12 cellular contexts compared by ENCODE assay signal in genomic region chr3:194112120-194113106, GRCh38. TPM values are rescaled to one million over a fixed set of nuclear protein-coding genes. Genes with fewer than 3 reads are reported as not detected.
DNase-seq lines count a peak whose midpoint lies in the region; ATAC-seq and TF ChIP-seq lines count a peak whose summit lies in the region.
"Had no signal": no experiment of that assay in that cellular context is flagged by ENCODE, and none has a peak within 500 bp of the region (broad histone marks: within the 10 kb centered on the region; RNA-seq: fewer than 3 reads in every experiment).

No MANE protein-coding gene starts in this region.

- peaks cover 12% of the 10 kb centered on the region for H3K27me3 Mint-ChIP-seq in MCF 10A (ENCODE audit: insufficient read depth, unreplicated experiment)
- peaks cover 54% of the 10 kb centered on the region for H3K27me3 Mint-ChIP-seq in chondrocyte (ENCODE audit: low read depth)
- peaks cover 2% of the 10 kb centered on the region for H3K27me3 Mint-ChIP-seq in glutamatergic neuron (ENCODE audit: unreplicated experiment)

- intact Hi-C loops in MCF 10A (cut with micrococcal nuclease) = no loop called here

- peaks cover 14 to 20% of the 10 kb centered on the region in 2 donors for H3K4me1 ChIP-seq in mucosa of rectum (ENCODE audit: control insufficient read depth in 2 of 2, insufficient read depth in 2 of 2, low read length in 2 of 2)

- H3K9me3 Mint-ChIP-seq in MCF 10A (ENCODE audit: unreplicated experiment) (no peaks in the 10 kb centered on the region), chondrocyte (ENCODE audit: low read depth) (no peaks in the 10 kb centered on the region), glutamatergic neuron (ENCODE audit: unreplicated experiment) (peaks cover 4% of the 10 kb centered on the region)

- H3K27ac ChIP-seq in mucosa of rectum (ENCODE audit: low read depth in 2 of 2, low read length in 2 of 2) = peak overlapping the region; percentile 63 to 67

- BruUV-seq in MCF 10A (replicated peaks; lab: Mats Ljungman, UMichigan) = no TSS peak

- H3K36me3 ChIP-seq in mucosa of rectum (ENCODE audit: control insufficient read depth in 2 of 2, insufficient read depth in 2 of 2, low read length in 2 of 2) = no peaks in the 10 kb centered on the region

- H3K27me3 ChIP-seq in mucosa of rectum (ENCODE audit: control insufficient read depth in 2 of 2, insufficient read depth in 2 of 2, low read length in 2 of 2) = no peaks in the 10 kb centered on the region

- TF ChIP-seq CTCF in MCF 10A (IDR thresholded peaks at IDR 0.05; ENCODE audit: unreplicated experiment) (no peak), chondrocyte (IDR thresholded peaks at IDR 0.05) (no peak), glutamatergic neuron (IDR thresholded peaks at IDR 0.05; ENCODE audit: partially characterized antibody, unreplicated experiment) (no peak)

- CTCF ChIA-PET in MCF 10A (lab: Yijun Ruan, JAX) = interaction anchor here (0.5 to 0.8 kb wide), 2 partner anchors 15 to 34 kb away, joined by 3 read pairs; no protein-coding TSS in a partner anchor

- no peaks in the 10 kb centered on the region for H3K36me3 Mint-ChIP-seq in MCF 10A (ENCODE audit: insufficient read depth, unreplicated experiment)
- H3K36me3 Mint-ChIP-seq in chondrocyte (ENCODE audit: low read depth) = no peaks in the 10 kb centered on the region
- H3K36me3 Mint-ChIP-seq in glutamatergic neuron (ENCODE audit: unreplicated experiment) = no peaks in the 10 kb centered on the region
- H3K36me3 Mint-ChIP-seq: CD4-positive, CD25-positive, alpha-beta regulatory T cell had no signal

- no peaks in the 10 kb centered on the region for H3K9me3 ChIP-seq in mucosa of rectum (ENCODE audit: control insufficient read depth in 2 of 2, low read length in 2 of 2)

- H3K27ac Mint-ChIP-seq in MCF 10A (ENCODE audit: low read depth, unreplicated experiment) = no peak overlapping the region
- no peak overlapping the region for H3K27ac Mint-ChIP-seq in chondrocyte (ENCODE audit: unreplicated experiment)
- H3K27ac Mint-ChIP-seq in glutamatergic neuron (ENCODE audit: unreplicated experiment) = no peak overlapping the region
- H3K27ac Mint-ChIP-seq: CD4-positive, CD25-positive, alpha-beta regulatory T cell had no signal

- H3K4me3 Mint-ChIP-seq in MCF 10A (ENCODE audit: unreplicated experiment) (no peak overlapping the region), chondrocyte (ENCODE audit: unreplicated experiment) (no peak overlapping the region), glutamatergic neuron (ENCODE audit: unreplicated experiment) (no peak overlapping the region)
- H3K4me3 Mint-ChIP-seq: CD4-positive, CD25-positive, alpha-beta regulatory T cell had no signal

- H3K4me1 Mint-ChIP-seq in MCF 10A (ENCODE audit: insufficient read depth, unreplicated experiment) (peaks cover 10% of the 10 kb centered on the region), chondrocyte (ENCODE audit: low read depth) (peaks cover 7% of the 10 kb centered on the region), glutamatergic neuron (ENCODE audit: low read depth, unreplicated experiment) (no peaks in the 10 kb centered on the region)
- H3K4me1 Mint-ChIP-seq: CD4-positive, CD25-positive, alpha-beta regulatory T cell had no signal

- POLR2A ChIA-PET in MCF 10A (lab: Yijun Ruan, JAX) = interaction anchor here (0.7 to 2.1 kb wide), 3 partner anchors 20 to 22 kb away, joined by 4 to 17 read pairs (median 4); no protein-coding TSS in a partner anchor

- H3K4me3 ChIP-seq in mucosa of rectum (ENCODE audit: low read length in 2 of 2) = peak overlapping the region in 1 of 2 donors; percentile 26

- DNase-seq in DMS53 treated with DMSO at 0.1 percent for 48 hours (lab: John Stamatoyannopoulos, UW; ENCODE audit: unreplicated experiment) (peak; percentile 95), NCI-H146 treated with DMSO at 0.1 percent for 48 hours (lab: John Stamatoyannopoulos, UW; ENCODE audit: unreplicated experiment) (peak; percentile 98), MCF 10A (ENCODE audit: unreplicated experiment) (peak; percentile 85), chondrocyte (ENCODE audit: low spot score) (no peak), glutamatergic neuron (no peak)
- DNase-seq: activated CD8-positive, alpha-beta memory T cell treated with anti-CD3 and anti-CD28 coated beads, Interleukin-2, amount 50 U/mL, for 48 hours; CD4-positive, CD25-positive, alpha-beta regulatory T cell; hippocampal formation; KBM-7 had no signal

- ATAC-seq in GM21576 (IDR thresholded peaks at IDR 0.05; ENCODE audit: unreplicated experiment) = no peak
- ATAC-seq in HG03108 (IDR thresholded peaks at IDR 0.05; ENCODE audit: unreplicated experiment) = no peak

- peak overlapping the region; percentile 24 to 27 for H3K9ac ChIP-seq in mucosa of rectum (ENCODE audit: low read depth in 1 of 2, low read length in 2 of 2)

RNA-seq across cellular contexts. Expression of gene HES1, which starts 23.5 kb away (rescaled TPM):
- total RNA-seq in MCF 10A (2022) (34.6 and 37.8 TPM in 2 replicates), chondrocyte (30.4 to 36.7 TPM (median 31.2 TPM) in 3 replicates), glutamatergic neuron (ENCODE audit: unreplicated experiment) (0.34 TPM)

Comparison
In these comparisons a context has a peak if more than half of its experiments do, and no peak if none do; other contexts are left out.
1. DNase-seq: peak in DMS53 treated with DMSO at 0.1 percent for 48 hours (single experiment), NCI-H146 treated with DMSO at 0.1 percent for 48 hours (single experiment) and MCF 10A (single experiment); none in chondrocyte (single experiment) and glutamatergic neuron (single experiment).
2. RNA of gene HES1, which starts 23.5 kb away (total RNA-seq): 34.6 to 37.8 TPM in MCF 10A and 30.4 to 36.7 TPM in chondrocyte; 0.34 TPM in glutamatergic neuron (single experiment); every median in the first group is over 10 times any median in the second.